8 cellular contexts compared by ENCODE assay signal in genomic region chr19:40717325-40717879, GRCh38. TPM values are rescaled to one million over a fixed set of nuclear protein-coding genes. Genes with fewer than 3 reads are reported as not detected.
DNase-seq lines count a peak whose midpoint lies in the region; ATAC-seq and TF ChIP-seq lines count a peak whose summit lies in the region.

No MANE protein-coding gene starts in this region.

- peak overlapping the region; percentile 80 for H3K27ac Mint-ChIP-seq in activated CD8-positive, alpha-beta memory T cell treated with anti-CD3 and anti-CD28 coated beads, Interleukin-2, amount 10 ng/mL, durations not matched to agents 7 days and 5 days
- peak overlapping the region; percentile 94 for H3K27ac Mint-ChIP-seq in WTC11

- H3K27me3 ChIP-seq in heart right ventricle = no peaks in the 10 kb centered on the region

- peaks cover 0 to 14% (median 0%) of the 10 kb centered on the region in 9 donors for H3K36me3 ChIP-seq in heart right ventricle

- peak overlapping the region; percentile 87 to 98 (median 97) for H3K27ac ChIP-seq in heart right ventricle

- no peaks in the 10 kb centered on the region for H3K9me3 ChIP-seq in heart right ventricle

- POLR2A ChIA-PET in WTC11 (lab: Charles Lee) = interaction anchor here (1.0 to 2.2 kb wide), 12 partner anchors 10 to 252 kb away, joined by 3 to 18 read pairs (median 4); partner anchors contain the start of genes ACTMAP, BLVRB, EGLN2 and NUMBL

- no peak for DNase-seq in activated CD8-positive, alpha-beta memory T cell treated with anti-CD3 and anti-CD28 coated beads, Interleukin-2, amount 10 ng/mL, durations not matched to agents 7 days and 5 days
- no peak for DNase-seq in activated CD8-positive, alpha-beta memory T cell treated with anti-CD3 and anti-CD28 coated beads for 24 hours
- DNase-seq in WTC11 (ENCODE audit: low spot score) = no peak
- peak in 1 of 2 donors; percentile 40 for DNase-seq in heart right ventricle
- no peak for DNase-seq in skeletal muscle cell (ENCODE audit: low read depth)
- DNase-seq in LoVo (ENCODE audit: low spot score) = no peak
- DNase-seq in NCI-H2107 treated with DMSO at 0.1 percent for 48 hours (lab: John Stamatoyannopoulos, UW; ENCODE audit: unreplicated experiment) = no peak

- H3K36me3 Mint-ChIP-seq in activated CD8-positive, alpha-beta memory T cell treated with anti-CD3 and anti-CD28 coated beads, Interleukin-2, amount 10 ng/mL, durations not matched to agents 7 days and 5 days = peaks cover 6% of the 10 kb centered on the region
- H3K36me3 Mint-ChIP-seq in WTC11 = peaks cover 13% of the 10 kb centered on the region

- H3K4me3 ChIP-seq in heart right ventricle = peak overlapping the region; percentile 64 to 89 (median 78)
- H3K4me3 ChIP-seq in skeletal muscle cell (ENCODE audit: low read depth, low read length) = peak overlapping the region; percentile 88

- intact Hi-C loops in heart right ventricle (cut with DNase I) = loop anchor here in 7 of 10 donors (2.0 to 10.0 kb wide), 9 partner anchors 33 to 90 kb away; partner anchors contain the start of genes ACTMAP (in 5 of the 7), SNRPA (in 5 of the 7), EGLN2 (in 3 of the 7) and RAB4B (in 1 of the 7)

- H3K27me3 Mint-ChIP-seq in activated CD8-positive, alpha-beta memory T cell treated with anti-CD3 and anti-CD28 coated beads, Interleukin-2, amount 10 ng/mL, durations not matched to agents 7 days and 5 days = no peaks in the 10 kb centered on the region
- H3K27me3 Mint-ChIP-seq in WTC11 (ENCODE audit: low read depth) = no peaks in the 10 kb centered on the region

- H3K4me3 Mint-ChIP-seq in activated CD8-positive, alpha-beta memory T cell treated with anti-CD3 and anti-CD28 coated beads, Interleukin-2, amount 10 ng/mL, durations not matched to agents 7 days and 5 days = peak overlapping the region; percentile 73
- peak overlapping the region; percentile 91 for H3K4me3 Mint-ChIP-seq in WTC11

- CTCF ChIA-PET in activated CD8-positive, alpha-beta memory T cell treated with anti-CD3 and anti-CD28 coated beads, Interleukin-2, amount 10 ng/mL, durations not matched to agents 7 days and 5 days (lab: Charles Lee) = interaction anchor here (1.5 to 2.1 kb wide), 7 partner anchors 15 to 102 kb away, joined by 3 to 14 read pairs (median 5); partner anchors contain the start of genes ACTMAP, EGLN2, NUMBL and SNRPA
- CTCF ChIA-PET in WTC11 (lab: Charles Lee) = interaction anchor here (0.6 to 2.2 kb wide), 11 partner anchors 15 to 487 kb away, joined by 3 to 16 read pairs (median 6); partner anchors contain the start of genes ACTMAP, EGLN2, NUMBL and RAB4B

- H3K4me1 Mint-ChIP-seq in activated CD8-positive, alpha-beta memory T cell treated with anti-CD3 and anti-CD28 coated beads, Interleukin-2, amount 10 ng/mL, durations not matched to agents 7 days and 5 days = peaks cover 65% of the 10 kb centered on the region
- peaks cover 33% of the 10 kb centered on the region for H3K4me1 Mint-ChIP-seq in WTC11

- ATAC-seq in activated CD8-positive, alpha-beta memory T cell treated with anti-CD3 and anti-CD28 coated beads, Interleukin-2, amount 10 ng/mL, durations not matched to agents 7 days and 5 days = no peak
- no peak for ATAC-seq in WTC11
- no peak for ATAC-seq in heart right ventricle
- ATAC-seq in GM21786 (IDR thresholded peaks at IDR 0.05; ENCODE audit: unreplicated experiment) = no peak

- TF ChIP-seq CTCF in WTC11 (IDR thresholded peaks at IDR 0.05) = no peak
- TF ChIP-seq CTCF in heart right ventricle (IDR thresholded peaks at IDR 0.05) = no peak

- 0 to 1% methylated on average over 20 of the region's 20 CpGs for WGBS in heart right ventricle, 2 donors

- no peaks in the 10 kb centered on the region for H3K9me3 Mint-ChIP-seq in activated CD8-positive, alpha-beta memory T cell treated with anti-CD3 and anti-CD28 coated beads, Interleukin-2, amount 10 ng/mL, durations not matched to agents 7 days and 5 days (ENCODE audit: low read depth)
- H3K9me3 Mint-ChIP-seq in WTC11 = no peaks in the 10 kb centered on the region

- peaks cover 16 to 88% (median 70%) of the 10 kb centered on the region in 9 donors for H3K4me1 ChIP-seq in heart right ventricle

TF ChIP-seq in WTC11, 78 proteins besides CTCF, POLR2A, EP300 and RAD21:
- TF ChIP-seq NFE2L1 (CRISPR knock-in tag; IDR thresholded peaks at IDR 0.05) = no peak
- TF ChIP-seq GRHL2 (CRISPR knock-in tag; IDR thresholded peaks at IDR 0.05; ENCODE audit: insufficient replicate concordance, severe bottlenecking) = no peak
- no peak for TF ChIP-seq ZMAT4 (CRISPR knock-in tag; IDR thresholded peaks at IDR 0.05)
- 0 out of 2 replicates have a peak, but pooled peaks have one; percentile 11 for TF ChIP-seq PRDM15 (CRISPR knock-in tag; IDR thresholded peaks at IDR 0.05)
- TF ChIP-seq RORB (CRISPR knock-in tag; IDR thresholded peaks at IDR 0.05) = no peak

RNA-seq across cellular contexts. Expression of gene ITPKC, which starts 0.5 kb away (rescaled TPM):
- 1 to 10 TPM; 5.6 to 5.8 TPM for total RNA-seq in activated CD8-positive, alpha-beta memory T cell treated with anti-CD3 and anti-CD28 coated beads, Interleukin-2, amount 10 ng/mL, durations not matched to agents 7 days and 5 days
- total RNA-seq in WTC11 (2021) = 10.4 to 13.8 TPM (median 10.6 TPM) in 3 replicates
- total RNA-seq in heart right ventricle = 10 to 100 TPM in 3 of 10 donors, 1 to 10 TPM in 7; 6.2 to 15.3 (median 9.1) TPM
- 10 to 100 TPM; 16.8 to 17.3 TPM for polyA plus RNA-seq in heart right ventricle

RNA-seq across cellular contexts. Expression of gene COQ8B, which starts 0.7 kb away (rescaled TPM):
- 10 to 100 TPM; 28.0 to 30.9 TPM for total RNA-seq in activated CD8-positive, alpha-beta memory T cell treated with anti-CD3 and anti-CD28 coated beads, Interleukin-2, amount 10 ng/mL, durations not matched to agents 7 days and 5 days
- total RNA-seq in WTC11 (2021) (55.6 to 62.9 TPM (median 59.9 TPM) in 3 replicates), heart right ventricle (10 to 100 TPM; 17.9 to 34.3 (median 27.3) TPM)
- polyA plus RNA-seq in heart right ventricle = 10 to 100 TPM; 26.3 to 34.4 TPM

RNA-seq across cellular contexts. Expression of gene NUMBL, which starts 27.0 kb away (rescaled TPM):
- 1 to 10 TPM; 6.4 to 7.2 TPM for total RNA-seq in activated CD8-positive, alpha-beta memory T cell treated with anti-CD3 and anti-CD28 coated beads, Interleukin-2, amount 10 ng/mL, durations not matched to agents 7 days and 5 days
- total RNA-seq in WTC11 (2021) (30.3 to 38.6 TPM (median 34.9 TPM) in 3 replicates), heart right ventricle (10 to 100 TPM in 5 of 10 donors, 1 to 10 TPM in 5; 7.1 to 15.3 (median 10.0) TPM)
- polyA plus RNA-seq in heart right ventricle = 10 to 100 TPM; 11.2 to 14.0 TPM

RNA-seq across cellular contexts. Expression of gene ACTMAP, which starts 32.9 kb away (rescaled TPM):
- total RNA-seq in activated CD8-positive, alpha-beta memory T cell treated with anti-CD3 and anti-CD28 coated beads, Interleukin-2, amount 10 ng/mL, durations not matched to agents 7 days and 5 days = 10 to 100 TPM; 13.7 to 18.2 TPM
- 29.6 to 42.4 TPM (median 40.2 TPM) in 3 replicates for total RNA-seq in WTC11 (2021)
- total RNA-seq in heart right ventricle = 10 to 100 TPM in 2 of 10 donors, 1 to 10 TPM in 8; 5.3 to 11.4 (median 8.4) TPM
- 10 to 100 TPM in 1 of 2 donors, 1 to 10 TPM in 1; 3.6 to 12.8 TPM for polyA plus RNA-seq in heart right ventricle

RNA-seq across cellular contexts. Expression of gene SNRPA, which starts 33.6 kb away (rescaled TPM):
- 100 to 1,000 TPM; 176 to 193 TPM for total RNA-seq in activated CD8-positive, alpha-beta memory T cell treated with anti-CD3 and anti-CD28 coated beads, Interleukin-2, amount 10 ng/mL, durations not matched to agents 7 days and 5 days
- 215 to 227 TPM (median 218 TPM) in 3 replicates for total RNA-seq in WTC11 (2021)
- total RNA-seq in heart right ventricle = 10 to 100 TPM; 24.0 to 40.6 (median 34.4) TPM
- polyA plus RNA-seq in heart right ventricle = 10 to 100 TPM; 35.3 to 36.7 TPM
